ENCODE assay signal across 17 cellular contexts in the genomic region with DNA sequence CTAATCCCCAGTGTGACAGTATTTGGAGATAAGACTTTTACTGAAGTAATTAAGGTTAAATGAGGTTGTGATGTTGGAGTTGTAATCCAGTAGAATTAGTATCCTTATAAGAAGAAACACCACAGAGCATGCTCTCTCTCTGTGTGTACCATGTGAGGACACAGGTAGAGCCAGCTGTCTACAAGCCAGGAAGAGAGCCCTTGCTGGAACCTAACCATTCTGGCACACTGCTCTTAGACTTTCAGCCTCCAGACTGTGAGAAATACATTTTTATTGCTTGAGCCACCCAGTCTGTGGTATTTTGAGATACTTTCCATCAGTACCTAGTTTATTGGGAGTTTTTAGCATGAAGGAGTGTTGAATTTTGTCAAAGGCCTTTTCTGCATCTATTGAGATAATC.
A peak's percentile ranks its signal among the peaks of the same experiment; 100 is the strongest.
DNase-seq lines count a peak whose midpoint lies in the region; FAIRE-seq and TF ChIP-seq lines count a peak whose summit lies in the region.
"Had no signal": no experiment of that assay in that cellular context is flagged by ENCODE, and none has a peak within 500 bp of the region (broad histone marks: within the 10 kb centered on the region; RNA-seq: fewer than 3 reads in every experiment).

No MANE protein-coding gene starts in this region.

- no peaks in the 10 kb centered on the region; the same call in 1 of the 2 replicates for H3F3A ChIP-seq in GM23248 (ENCODE audit: insufficient read depth)

- H3K9me3 ChIP-seq in GM23248 (ENCODE audit: low read depth) (no peaks in the 10 kb centered on the region), MG63 (no peaks in the 10 kb centered on the region)

- peaks cover 5% of the 10 kb centered on the region for H3K4me1 ChIP-seq in GM23248 (ENCODE audit: insufficient read depth)

- H3K36me3 ChIP-seq in GM23248 (ENCODE audit: low read depth) (no peaks in the 10 kb centered on the region), MG63 (no peaks in the 10 kb centered on the region)

- FAIRE-seq in D721Med (lab: Jason Lieb, UNC) = no peak
- FAIRE-seq: G401.6, GM12892, GM19239 had no signal

- no peak overlapping the region for H3K27ac ChIP-seq in GM23248

- H3K79me2 ChIP-seq in GM23248 (ENCODE audit: insufficient read depth) = no peaks in the 10 kb centered on the region

- DNase-seq in GM23248 (peak; percentile 47), MG63 (peak; percentile 32), fibroblast of the aortic adventitia (ENCODE audit: low read depth) (peak; percentile 49), NCI-H1694 (lab: John Stamatoyannopoulos, UW) (no peak), D721Med (ENCODE audit: insufficient read length, low spot score) (no peak), NCI-H748 (lab: John Stamatoyannopoulos, UW; ENCODE audit: unreplicated experiment) (no peak)
- DNase-seq: C1 segment of cervical spinal cord; Calu3; CD4-positive, alpha-beta memory T cell; COR-L47; DMS153; DND-41; H9 had no signal

- no peak overlapping the region for H3K4me3 ChIP-seq in GM23248
- no peak overlapping the region for H3K4me3 ChIP-seq in MG63
- no peak overlapping the region for H3K4me3 ChIP-seq in fibroblast of the aortic adventitia (ENCODE audit: low read depth, low read length)
- H3K4me3 ChIP-seq: GM23338 had no signal

- H3K27me3 ChIP-seq in GM23248 (replicated peaks; ENCODE audit: insufficient read depth) (no peaks in the 10 kb centered on the region; the same call in 1 of the 2 replicates), MG63 (no peaks in the 10 kb centered on the region)

- H4K20me1 ChIP-seq in GM23248 (ENCODE audit: insufficient read depth) = no peaks in the 10 kb centered on the region

- H3K4me2 ChIP-seq in GM23248 (ENCODE audit: unreplicated experiment) = no peak overlapping the region
- H3K4me2 ChIP-seq: GM23338 had no signal

- no peak overlapping the region for H2AFZ ChIP-seq in GM23248
- H2AFZ ChIP-seq: GM23338 had no signal

- H3K9me2 ChIP-seq in GM23248 (ENCODE audit: insufficient read depth) = no peaks in the 10 kb centered on the region

- TF ChIP-seq CTCF in fibroblast of the aortic adventitia (IDR thresholded peaks at IDR 0.05; ENCODE audit: insufficient read depth, low read length) (no peak), D721Med (IDR thresholded peaks at IDR 0.05; ENCODE audit: insufficient read depth, missing control alignments) (no peak)

- H3K9ac ChIP-seq in GM23248 = no peak overlapping the region

- in situ Hi-C loops in GM23248 (cut with MboI) = no loop called here

Comparison
In these comparisons a context has a peak if more than half of its experiments do, and no peak if none do; other contexts are left out.
1. DNase-seq: peak in GM23248 (single experiment), MG63 (single experiment) and fibroblast of the aortic adventitia (single experiment); none in NCI-H1694 (single experiment), D721Med (single experiment) and NCI-H748 (single experiment).